In genomic region chr12:108518716-108519496, GRCh38 we compare ENCODE assay signal across 1 cellular context.
TF ChIP-seq lines count a peak whose summit lies in the region.

No MANE protein-coding gene starts in this region.

TF ChIP-seq in endothelial cell of umbilical vein, 7 proteins besides CTCF, POLR2A, EP300 and RAD21:
- peak; percentile 9 for TF ChIP-seq POLR2AphosphoS5 (IDR thresholded peaks at IDR 0.05; ENCODE audit: insufficient read depth, low read depth, low read length)
- no peak for TF ChIP-seq FOS (IDR thresholded peaks at IDR 0.05; ENCODE audit: borderline replicate concordance, insufficient read depth, low read length)
